Comparison of ENCODE assay signal across 1 cellular context in the genomic region with DNA sequence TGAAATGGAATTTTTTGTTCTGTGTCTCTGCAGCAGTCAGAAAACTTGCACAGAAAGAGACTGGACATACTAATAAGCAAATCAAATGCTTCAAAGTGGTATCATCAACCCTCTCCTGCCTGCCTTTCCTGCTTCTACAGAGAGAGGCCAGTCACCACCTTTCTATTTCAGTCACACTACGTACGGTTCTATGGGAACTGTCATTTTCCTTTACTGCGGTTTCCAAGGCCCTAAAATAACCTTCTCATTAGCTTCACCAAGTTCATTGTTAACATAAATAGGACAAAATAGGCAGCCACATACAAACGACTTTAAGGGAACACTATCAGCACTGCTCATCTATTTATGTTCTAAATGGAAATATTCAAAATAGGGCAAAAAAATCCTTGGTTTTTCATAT.
TF ChIP-seq lines count a peak whose summit lies in the region.

No MANE protein-coding gene starts in this region.

TF ChIP-seq in GM23338, 12 proteins besides CTCF, POLR2A, EP300 and RAD21 (continued from another document):
- TF ChIP-seq REST (IDR thresholded peaks at IDR 0.05; ENCODE audit: unreplicated experiment) (no peak), JUNB (IDR thresholded peaks at IDR 0.05; ENCODE audit: unreplicated experiment) (no peak)
- TF ChIP-seq, protein P1, sequence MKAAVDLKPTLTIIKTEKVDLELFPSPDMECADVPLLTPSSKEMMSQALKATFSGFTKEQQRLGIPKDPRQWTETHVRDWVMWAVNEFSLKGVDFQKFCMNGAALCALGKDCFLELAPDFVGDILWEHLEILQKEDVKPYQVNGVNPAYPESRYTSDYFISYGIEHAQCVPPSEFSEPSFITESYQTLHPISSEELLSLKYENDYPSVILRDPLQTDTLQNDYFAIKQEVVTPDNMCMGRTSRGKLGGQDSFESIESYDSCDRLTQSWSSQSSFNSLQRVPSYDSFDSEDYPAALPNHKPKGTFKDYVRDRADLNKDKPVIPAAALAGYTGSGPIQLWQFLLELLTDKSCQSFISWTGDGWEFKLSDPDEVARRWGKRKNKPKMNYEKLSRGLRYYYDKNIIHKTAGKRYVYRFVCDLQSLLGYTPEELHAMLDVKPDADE (IDR thresholded peaks at IDR 0.05): no peak
